Comparison of ENCODE assay signal across 1 cellular context in genomic region chr3:14278265-14278798, GRCh38.
A peak's percentile ranks its signal among the peaks of the same experiment; 100 is the strongest.
TF ChIP-seq lines count a peak whose summit lies in the region.

No MANE protein-coding gene starts in this region.

TF ChIP-seq in K562, 482 proteins besides CTCF, POLR2A, EP300 and RAD21 (continued from another document and continues in another):
- TF ChIP-seq, protein P1, sequence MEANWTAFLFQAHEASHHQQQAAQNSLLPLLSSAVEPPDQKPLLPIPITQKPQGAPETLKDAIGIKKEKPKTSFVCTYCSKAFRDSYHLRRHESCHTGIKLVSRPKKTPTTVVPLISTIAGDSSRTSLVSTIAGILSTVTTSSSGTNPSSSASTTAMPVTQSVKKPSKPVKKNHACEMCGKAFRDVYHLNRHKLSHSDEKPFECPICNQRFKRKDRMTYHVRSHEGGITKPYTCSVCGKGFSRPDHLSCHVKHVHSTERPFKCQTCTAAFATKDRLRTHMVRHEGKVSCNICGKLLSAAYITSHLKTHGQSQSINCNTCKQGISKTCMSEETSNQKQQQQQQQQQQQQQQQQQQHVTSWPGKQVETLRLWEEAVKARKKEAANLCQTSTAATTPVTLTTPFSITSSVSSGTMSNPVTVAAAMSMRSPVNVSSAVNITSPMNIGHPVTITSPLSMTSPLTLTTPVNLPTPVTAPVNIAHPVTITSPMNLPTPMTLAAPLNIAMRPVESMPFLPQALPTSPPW (CRISPR knock-in tag; IDR thresholded peaks at IDR 0.05), result no peak
- TF ChIP-seq STAT5B (CRISPR knock-in tag; IDR thresholded peaks at IDR 0.05) (no peak), POLR3G (IDR thresholded peaks at IDR 0.05; ENCODE audit: extremely low read depth, insufficient read length, insufficient replicate concordance) (no peak), ZNF586 (CRISPR knock-in tag; conservative IDR thresholded peaks at IDR 0.05) (no peak), ZBTB2 (IDR thresholded peaks at IDR 0.05) (no peak), ETS2 (tag; IDR thresholded peaks at IDR 0.05; ENCODE audit: borderline replicate concordance, poor library complexity, severe bottlenecking) (no peak), PCBP1 (IDR thresholded peaks at IDR 0.05; ENCODE audit: low read depth, low read length, poor library complexity, severe bottlenecking) (no peak), DPF2 (IDR thresholded peaks at IDR 0.05) (no peak), SAFB (IDR thresholded peaks at IDR 0.05; ENCODE audit: borderline replicate concordance, low read depth, low read length) (no peak), MAFK (IDR thresholded peaks at IDR 0.05; ENCODE audit: low read length) (no peak), CHD2 (IDR thresholded peaks at IDR 0.05; ENCODE audit: low read depth, low read length) (no peak), RAD51 (IDR thresholded peaks at IDR 0.05; ENCODE audit: borderline replicate concordance, low read depth) (peak; percentile 81; the same call in 1 of the 2 replicates), ZKSCAN8 (CRISPR knock-in tag; IDR thresholded peaks at IDR 0.05) (no peak), NFE2 (IDR thresholded peaks at IDR 0.05; ENCODE audit: low read depth) (no peak), MBD2 (IDR thresholded peaks at IDR 0.05; ENCODE audit: borderline replicate concordance, low read depth) (no peak), KDM5B (IDR thresholded peaks at IDR 0.05; ENCODE audit: insufficient replicate concordance, low read depth, low read length) (no peak), GATAD2A (IDR thresholded peaks at IDR 0.05) (no peak), NFATC3 (IDR thresholded peaks at IDR 0.05) (no peak), TEAD2 (tag; IDR thresholded peaks at IDR 0.05) (no peak), DACH1 (IDR thresholded peaks at IDR 0.05; ENCODE audit: partially characterized antibody) (no peak), ILF3 (IDR thresholded peaks at IDR 0.05; ENCODE audit: borderline replicate concordance) (no peak), CBX8 (IDR thresholded peaks at IDR 0.05; ENCODE audit: borderline replicate concordance, extremely low read depth, low read depth, low read length, poor library complexity, severe bottlenecking) (no peak), ARID1B (IDR thresholded peaks at IDR 0.05) (no peak), POLR2G (IDR thresholded peaks at IDR 0.05; ENCODE audit: low read depth, low read length) (no peak), FOS (IDR thresholded peaks at IDR 0.05; ENCODE audit: extremely low read depth, insufficient read length) (no peak), ARNT (IDR thresholded peaks at IDR 0.05) (no peak), TFAM (CRISPR knock-in tag; conservative IDR thresholded peaks at IDR 0.05) (no peak), MAFF (IDR thresholded peaks at IDR 0.05; ENCODE audit: low read length) (no peak), KDM1A (IDR thresholded peaks at IDR 0.05) (0 out of 4 replicates have a peak, but pooled peaks of 1 of the 2 experiments have one; percentile 29), CCAR2 (IDR thresholded peaks at IDR 0.05; ENCODE audit: low read depth, low read length) (no peak), CHD4 (IDR thresholded peaks at IDR 0.05; ENCODE audit: insufficient read depth, insufficient replicate concordance, low read depth, low read length, poor library complexity, severe bottlenecking) (no peak), ILK (tag; IDR thresholded peaks at IDR 0.05; ENCODE audit: borderline replicate concordance, low read depth) (no peak), PHF20 (IDR thresholded peaks at IDR 0.05; ENCODE audit: partially characterized antibody) (no peak), ZNF518B (CRISPR knock-in tag; IDR thresholded peaks at IDR 0.05) (no peak), ZNF780A (CRISPR knock-in tag; IDR thresholded peaks at IDR 0.05) (no peak), MEF2D (tag; conservative IDR thresholded peaks at IDR 0.05; ENCODE audit: low read depth) (no peak), MAX (CRISPR knock-in tag; IDR thresholded peaks at IDR 0.05) (no peak), ZNF280A (IDR thresholded peaks at IDR 0.05; ENCODE audit: low read depth, partially characterized antibody) (no peak), TBP (optimal IDR thresholded peaks at IDR 0.05; ENCODE audit: low read depth, low read length) (no peak), NKRF (IDR thresholded peaks at IDR 0.05; ENCODE audit: borderline replicate concordance) (no peak), BRCA1 (IDR thresholded peaks at IDR 0.05) (no peak), BRCA1 (CRISPR knock-in tag; IDR thresholded peaks at IDR 0.05) (no peak), TCF7 (IDR thresholded peaks at IDR 0.05; ENCODE audit: borderline replicate concordance) (no peak), KAT7 (CRISPR knock-in tag; IDR thresholded peaks at IDR 0.05; ENCODE audit: borderline replicate concordance) (no peak)
- TF ChIP-seq, protein P2, sequence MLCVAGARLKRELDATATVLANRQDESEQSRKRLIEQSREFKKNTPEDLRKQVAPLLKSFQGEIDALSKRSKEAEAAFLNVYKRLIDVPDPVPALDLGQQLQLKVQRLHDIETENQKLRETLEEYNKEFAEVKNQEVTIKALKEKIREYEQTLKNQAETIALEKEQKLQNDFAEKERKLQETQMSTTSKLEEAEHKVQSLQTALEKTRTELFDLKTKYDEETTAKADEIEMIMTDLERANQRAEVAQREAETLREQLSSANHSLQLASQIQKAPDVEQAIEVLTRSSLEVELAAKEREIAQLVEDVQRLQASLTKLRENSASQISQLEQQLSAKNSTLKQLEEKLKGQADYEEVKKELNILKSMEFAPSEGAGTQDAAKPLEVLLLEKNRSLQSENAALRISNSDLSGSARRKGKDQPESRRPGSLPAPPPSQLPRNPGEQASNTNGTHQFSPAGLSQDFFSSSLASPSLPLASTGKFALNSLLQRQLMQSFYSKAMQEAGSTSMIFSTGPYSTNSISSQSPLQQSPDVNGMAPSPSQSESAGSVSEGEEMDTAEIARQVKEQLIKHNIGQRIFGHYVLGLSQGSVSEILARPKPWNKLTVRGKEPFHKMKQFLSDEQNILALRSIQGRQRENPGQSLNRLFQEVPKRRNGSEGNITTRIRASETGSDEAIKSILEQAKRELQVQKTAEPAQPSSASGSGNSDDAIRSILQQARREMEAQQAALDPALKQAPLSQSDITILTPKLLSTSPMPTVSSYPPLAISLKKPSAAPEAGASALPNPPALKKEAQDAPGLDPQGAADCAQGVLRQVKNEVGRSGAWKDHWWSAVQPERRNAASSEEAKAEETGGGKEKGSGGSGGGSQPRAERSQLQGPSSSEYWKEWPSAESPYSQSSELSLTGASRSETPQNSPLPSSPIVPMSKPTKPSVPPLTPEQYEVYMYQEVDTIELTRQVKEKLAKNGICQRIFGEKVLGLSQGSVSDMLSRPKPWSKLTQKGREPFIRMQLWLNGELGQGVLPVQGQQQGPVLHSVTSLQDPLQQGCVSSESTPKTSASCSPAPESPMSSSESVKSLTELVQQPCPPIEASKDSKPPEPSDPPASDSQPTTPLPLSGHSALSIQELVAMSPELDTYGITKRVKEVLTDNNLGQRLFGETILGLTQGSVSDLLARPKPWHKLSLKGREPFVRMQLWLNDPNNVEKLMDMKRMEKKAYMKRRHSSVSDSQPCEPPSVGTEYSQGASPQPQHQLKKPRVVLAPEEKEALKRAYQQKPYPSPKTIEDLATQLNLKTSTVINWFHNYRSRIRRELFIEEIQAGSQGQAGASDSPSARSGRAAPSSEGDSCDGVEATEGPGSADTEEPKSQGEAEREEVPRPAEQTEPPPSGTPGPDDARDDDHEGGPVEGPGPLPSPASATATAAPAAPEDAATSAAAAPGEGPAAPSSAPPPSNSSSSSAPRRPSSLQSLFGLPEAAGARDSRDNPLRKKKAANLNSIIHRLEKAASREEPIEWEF (CRISPR knock-in tag; IDR thresholded peaks at IDR 0.05), result no peak
- TF ChIP-seq, protein P3, sequence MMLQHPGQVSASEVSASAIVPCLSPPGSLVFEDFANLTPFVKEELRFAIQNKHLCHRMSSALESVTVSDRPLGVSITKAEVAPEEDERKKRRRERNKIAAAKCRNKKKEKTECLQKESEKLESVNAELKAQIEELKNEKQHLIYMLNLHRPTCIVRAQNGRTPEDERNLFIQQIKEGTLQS (IDR thresholded peaks at IDR 0.05), result no peak
- TF ChIP-seq, protein P3 (CRISPR knock-in tag; conservative IDR thresholded peaks at IDR 0.05), result no peak
- TF ChIP-seq, protein P4, sequence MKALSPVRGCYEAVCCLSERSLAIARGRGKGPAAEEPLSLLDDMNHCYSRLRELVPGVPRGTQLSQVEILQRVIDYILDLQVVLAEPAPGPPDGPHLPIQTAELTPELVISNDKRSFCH (CRISPR knock-in tag; IDR thresholded peaks at IDR 0.05), result no peak
- TF ChIP-seq, protein P4 (tag; IDR thresholded peaks at IDR 0.05), result 0 out of 2 replicates have a peak, but pooled peaks have one; percentile 54
- TF ChIP-seq, protein P5, sequence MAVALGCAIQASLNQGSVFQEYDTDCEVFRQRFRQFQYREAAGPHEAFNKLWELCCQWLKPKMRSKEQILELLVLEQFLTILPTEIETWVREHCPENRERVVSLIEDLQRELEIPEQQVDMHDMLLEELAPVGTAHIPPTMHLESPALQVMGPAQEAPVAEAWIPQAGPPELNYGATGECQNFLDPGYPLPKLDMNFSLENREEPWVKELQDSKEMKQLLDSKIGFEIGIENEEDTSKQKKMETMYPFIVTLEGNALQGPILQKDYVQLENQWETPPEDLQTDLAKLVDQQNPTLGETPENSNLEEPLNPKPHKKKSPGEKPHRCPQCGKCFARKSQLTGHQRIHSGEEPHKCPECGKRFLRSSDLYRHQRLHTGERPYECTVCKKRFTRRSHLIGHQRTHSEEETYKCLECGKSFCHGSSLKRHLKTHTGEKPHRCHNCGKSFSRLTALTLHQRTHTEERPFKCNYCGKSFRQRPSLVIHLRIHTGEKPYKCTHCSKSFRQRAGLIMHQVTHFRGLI (CRISPR knock-in tag; IDR thresholded peaks at IDR 0.05), result no peak
